In genomic region chr20:7883309-7883708, GRCh38 we compare ENCODE assay signal across 22 cellular contexts. TPM values are rescaled to one million over a fixed set of nuclear protein-coding genes. Genes with fewer than 3 reads are reported as not detected.
DNase-seq lines count a peak whose midpoint lies in the region; TF ChIP-seq lines count a peak whose summit lies in the region.
"Had no signal": no experiment of that assay in that cellular context is flagged by ENCODE, and none has a peak within 500 bp of the region (broad histone marks: within the 10 kb centered on the region; RNA-seq: fewer than 3 reads in every experiment).

No MANE protein-coding gene starts in this region.

- H3K4me3 ChIP-seq in mammary epithelial cell (replicated peaks in 1 of 3; ENCODE audit: insufficient read depth in 1 of 3, low read depth in 2 of 3, low read length in 3 of 3) (no peak overlapping the region), breast epithelium (no peak overlapping the region)
- H3K4me3 ChIP-seq: A549, GM12878, GM23248, HAP-1 had no signal

- peaks cover 2% of the 10 kb centered on the region for H3K4me1 Mint-ChIP-seq in activated CD4-positive, alpha-beta T cell treated with anti-CD3 and anti-CD28 coated beads, Interleukin-2, amount 10 ng/mL, durations not matched to agents 24 days and 14 days

- CTCF ChIA-PET in mammary epithelial cell (lab: Charles Lee; ENCODE audit: low non-redundant PET): no interaction called here

- H3K27me3 ChIP-seq in mammary epithelial cell (ENCODE audit: insufficient read depth, low read length) (no peaks in the 10 kb centered on the region), breast epithelium (no peaks in the 10 kb centered on the region)

- in situ Hi-C loops in mammary epithelial cell (cut with MboI; ENCODE audit: low sequenced_read_pairs in 2 of 2): loop anchor here in 1 of 2 donors (25.0 kb wide), 1 partner anchor 1721 kb away; no protein-coding TSS in a partner anchor

- DNase-seq in DMS153 (lab: John Stamatoyannopoulos, UW): peak; percentile 5
- no peak for DNase-seq in DMS153 treated with DMSO at 0.1 percent for 48 hours (lab: John Stamatoyannopoulos, UW; ENCODE audit: unreplicated experiment)
- DNase-seq in mammary epithelial cell: peak; percentile 36
- DNase-seq in breast epithelium (ENCODE audit: low spot score in 2 of 2): no peak
- DNase-seq in medulla oblongata (ENCODE audit: extremely low spot score): peak; percentile 13
- DNase-seq in NK-92 treated with Interleukin-12 subunit alpha and Interleukin-12 subunit beta, amount 100 ng/mL, for 24 hours (lab: John Stamatoyannopoulos, UW): no peak
- no peak for DNase-seq in activated CD4-positive, alpha-beta T cell treated with anti-CD3 and anti-CD28 coated beads, Interleukin-2, amount 10 ng/mL, durations not matched to agents 24 days and 14 days
- DNase-seq: AML-193; CD4-positive, alpha-beta T cell; DMS53; DND-41; EL; GM23248 had no signal

- H4K20me1 ChIP-seq in mammary epithelial cell (ENCODE audit: insufficient read depth, low read length): no peaks in the 10 kb centered on the region

- no peak overlapping the region for H3K4me2 ChIP-seq in mammary epithelial cell (ENCODE audit: insufficient read depth, low read depth, low read length)
- H3K4me2 ChIP-seq: A549 had no signal

- no peaks in the 10 kb centered on the region for H3K9me3 ChIP-seq in mammary epithelial cell (replicated peaks; ENCODE audit: insufficient read depth, low read length)
- H3K9me3 ChIP-seq in breast epithelium: no peaks in the 10 kb centered on the region
- H3K9me3 ChIP-seq: A549, HAP-1 had no signal

- no peaks in the 10 kb centered on the region for H3K27me3 Mint-ChIP-seq in activated CD4-positive, alpha-beta T cell treated with anti-CD3 and anti-CD28 coated beads, Interleukin-2, amount 10 ng/mL, durations not matched to agents 24 days and 14 days

- TF ChIP-seq CTCF in mammary epithelial cell (conservative IDR thresholded peaks at IDR 0.05 in 1 of 2, IDR thresholded peaks at IDR 0.05 in 1 of 2; ENCODE audit: extremely low read depth in 1 of 2, insufficient read depth in 1 of 2, low read depth in 1 of 2, low read length in 2 of 2) (no peak), breast epithelium (IDR thresholded peaks at IDR 0.05) (no peak)

- H3K9me3 Mint-ChIP-seq in activated CD4-positive, alpha-beta T cell treated with anti-CD3 and anti-CD28 coated beads, Interleukin-2, amount 10 ng/mL, durations not matched to agents 24 days and 14 days: no peaks in the 10 kb centered on the region
- H3K9me3 Mint-ChIP-seq: CD4-positive, alpha-beta T cell had no signal

- no peak for TF ChIP-seq POLR2A in breast epithelium (IDR thresholded peaks at IDR 0.05)

- H3K27ac Mint-ChIP-seq in activated CD4-positive, alpha-beta T cell treated with anti-CD3 and anti-CD28 coated beads, Interleukin-2, amount 10 ng/mL, durations not matched to agents 24 days and 14 days: no peak overlapping the region
- H3K27ac Mint-ChIP-seq: CD4-positive, alpha-beta T cell had no signal

- H3K4me1 ChIP-seq in mammary epithelial cell (ENCODE audit: insufficient read depth, low read length): no peaks in the 10 kb centered on the region
- H3K4me1 ChIP-seq in breast epithelium: no peaks in the 10 kb centered on the region
- H3K4me1 ChIP-seq: A549, HAP-1 had no signal

- no peaks in the 10 kb centered on the region for H3K36me3 ChIP-seq in mammary epithelial cell (ENCODE audit: insufficient read depth, low read length)
- H3K36me3 ChIP-seq in breast epithelium: no peaks in the 10 kb centered on the region
- H3K36me3 ChIP-seq: HAP-1 had no signal

- WGBS in mammary epithelial cell (ENCODE audit: low coverage, missing lambda C conversion rate): 5% methylated on average over 4 of the region's 4 CpGs

- intact Hi-C loops in mammary epithelial cell (cut with micrococcal nuclease): no loop called here
- intact Hi-C loops in breast epithelium (cut with DNase I; ENCODE audit: low total_unique reads): loop anchor here (5.0 kb wide), 1 partner anchor 684 kb away; no protein-coding TSS in a partner anchor
- intact Hi-C loops in activated CD4-positive, alpha-beta T cell treated with anti-CD3 and anti-CD28 coated beads, Interleukin-2, amount 10 ng/mL, durations not matched to agents 24 days and 14 days (cut with micrococcal nuclease): no loop called here

- no peaks in the 10 kb centered on the region for H3K36me3 Mint-ChIP-seq in activated CD4-positive, alpha-beta T cell treated with anti-CD3 and anti-CD28 coated beads, Interleukin-2, amount 10 ng/mL, durations not matched to agents 24 days and 14 days (ENCODE audit: low read depth)

- no peak overlapping the region for H3K27ac ChIP-seq in mammary epithelial cell (ENCODE audit: insufficient read depth, low read depth, low read length)
- H3K27ac ChIP-seq in breast epithelium: no peak overlapping the region
- H3K27ac ChIP-seq: 22Rv1, A549, C4-2B, GM23248 had no signal

- H2AFZ ChIP-seq in mammary epithelial cell (ENCODE audit: low read depth, low read length): peak overlapping the region; percentile 39
- H2AFZ ChIP-seq: GM23248 had no signal

- no peak overlapping the region for H3K4me3 Mint-ChIP-seq in activated CD4-positive, alpha-beta T cell treated with anti-CD3 and anti-CD28 coated beads, Interleukin-2, amount 10 ng/mL, durations not matched to agents 24 days and 14 days
- H3K4me3 Mint-ChIP-seq: CD4-positive, alpha-beta T cell had no signal

- no TSS peak for BruUV-seq in mammary epithelial cell (replicated peaks; lab: Mats Ljungman, UMichigan)

- H3K79me2 ChIP-seq in mammary epithelial cell (ENCODE audit: insufficient read depth, low read length): no peaks in the 10 kb centered on the region

- H3K9ac ChIP-seq in mammary epithelial cell (ENCODE audit: insufficient read depth, low read length): no peak overlapping the region
- H3K9ac ChIP-seq: GM23248 had no signal

- dilution Hi-C loops in mammary epithelial cell (cut with HindIII; ENCODE audit: low sequenced_read_pairs): no loop called here

RNA-seq across cellular contexts. Expression of gene HAO1, which starts 56.9 kb away (rescaled TPM):
- total RNA-seq in mammary epithelial cell: not detected
- not detected for polyA plus RNA-seq in mammary epithelial cell
- polyA minus RNA-seq in mammary epithelial cell: not detected
- not detected for total RNA-seq in breast epithelium
- total RNA-seq in activated CD4-positive, alpha-beta T cell treated with anti-CD3 and anti-CD28 coated beads, Interleukin-2, amount 10 ng/mL, durations not matched to agents 24 days and 14 days: not detected in 2 replicates
- total RNA-seq: CD4-positive, alpha-beta T cell; G401; GM12878; GM23248; H4; HepG2 had no signal
- polyA plus RNA-seq: BJ, GM23248 had no signal

Comparison
In these comparisons a context has a peak if more than half of its experiments do, and no peak if none do; other contexts are left out.
1. DNase-seq: peak in DMS153 (single experiment), mammary epithelial cell (single experiment) and medulla oblongata (single experiment); none in DMS153 treated with DMSO at 0.1 percent for 48 hours (single experiment), breast epithelium (0 of 2), NK-92 treated with Interleukin-12 subunit alpha and Interleukin-12 subunit beta, amount 100 ng/mL, for 24 hours (single experiment) and activated CD4-positive, alpha-beta T cell treated with anti-CD3 and anti-CD28 coated beads, Interleukin-2, amount 10 ng/mL, durations not matched to agents 24 days and 14 days (single experiment).